1 cellular context compared by ENCODE assay signal in the genomic region with DNA sequence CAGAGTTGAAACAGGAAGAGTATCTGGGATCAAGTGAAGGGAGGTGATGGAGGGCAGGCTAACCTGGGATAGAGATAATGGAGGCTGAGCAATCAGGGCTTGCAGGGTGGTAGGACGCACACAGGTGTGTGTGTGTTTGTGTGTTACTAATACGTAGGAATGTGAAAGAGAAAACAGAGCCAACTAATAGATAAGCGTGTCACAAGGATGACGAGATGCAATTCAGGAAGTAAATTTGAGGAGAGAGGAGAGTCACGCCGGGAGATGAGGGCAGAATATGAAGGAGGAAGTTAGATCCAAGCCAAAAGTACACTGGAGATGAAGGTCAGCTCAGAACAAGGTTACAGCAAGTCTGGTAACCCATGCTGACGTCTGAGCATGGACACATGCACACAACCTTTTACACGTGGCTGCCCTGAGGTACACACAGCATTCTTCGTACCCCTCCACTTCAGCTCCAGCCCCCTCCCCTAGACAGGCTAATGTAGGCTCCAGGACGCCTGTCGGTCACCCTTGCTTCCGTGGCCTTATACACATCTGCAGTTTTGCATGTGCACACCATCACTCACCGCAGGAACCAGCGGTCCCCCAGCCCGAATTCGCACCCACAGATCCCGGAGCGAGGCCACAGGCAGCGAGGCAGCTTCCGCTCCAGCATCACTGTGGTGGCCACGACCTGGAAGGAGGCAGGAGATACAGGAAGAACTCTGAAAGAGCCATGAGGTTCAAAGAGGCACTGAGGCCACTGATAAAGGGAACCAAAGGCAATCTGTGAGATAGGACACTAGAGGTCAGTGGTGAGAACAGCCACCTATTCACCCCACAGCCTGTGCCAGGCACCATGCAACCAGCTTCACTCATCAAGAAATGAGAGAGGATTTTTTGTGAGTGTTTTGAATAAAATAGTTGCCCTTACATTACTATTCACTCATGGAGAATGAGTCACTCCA.
TF ChIP-seq lines count a peak whose summit lies in the region.

No MANE protein-coding gene starts in this region.

TF ChIP-seq in HepG2, 621 proteins besides CTCF, POLR2A, EP300 and RAD21:
- TF ChIP-seq GPN1 (CRISPR knock-in tag; IDR thresholded peaks at IDR 0.05; ENCODE audit: borderline replicate concordance) (no peak), HIVEP1 (CRISPR knock-in tag; IDR thresholded peaks at IDR 0.05) (no peak), MNT (IDR thresholded peaks at IDR 0.05) (peak; percentile 82), DR1 (CRISPR knock-in tag; IDR thresholded peaks at IDR 0.05) (no peak), BORCS8-MEF2B (CRISPR knock-in tag; IDR thresholded peaks at IDR 0.05) (no peak), STAG1 (CRISPR knock-in tag; IDR thresholded peaks at IDR 0.05) (peak; percentile 8; the same call in 1 of the 2 replicates), NCOA2 (CRISPR knock-in tag; IDR thresholded peaks at IDR 0.05) (no peak), SIN3A (IDR thresholded peaks at IDR 0.05; ENCODE audit: borderline replicate concordance, low read depth, low read length) (no peak), SMAD1 (CRISPR knock-in tag; IDR thresholded peaks at IDR 0.05; ENCODE audit: borderline replicate concordance, low read depth) (no peak)
TF ChIP-seq in HepG2: peak in this region for 2.
